Comparison of ENCODE assay signal across 8 cellular contexts in the genomic region with DNA sequence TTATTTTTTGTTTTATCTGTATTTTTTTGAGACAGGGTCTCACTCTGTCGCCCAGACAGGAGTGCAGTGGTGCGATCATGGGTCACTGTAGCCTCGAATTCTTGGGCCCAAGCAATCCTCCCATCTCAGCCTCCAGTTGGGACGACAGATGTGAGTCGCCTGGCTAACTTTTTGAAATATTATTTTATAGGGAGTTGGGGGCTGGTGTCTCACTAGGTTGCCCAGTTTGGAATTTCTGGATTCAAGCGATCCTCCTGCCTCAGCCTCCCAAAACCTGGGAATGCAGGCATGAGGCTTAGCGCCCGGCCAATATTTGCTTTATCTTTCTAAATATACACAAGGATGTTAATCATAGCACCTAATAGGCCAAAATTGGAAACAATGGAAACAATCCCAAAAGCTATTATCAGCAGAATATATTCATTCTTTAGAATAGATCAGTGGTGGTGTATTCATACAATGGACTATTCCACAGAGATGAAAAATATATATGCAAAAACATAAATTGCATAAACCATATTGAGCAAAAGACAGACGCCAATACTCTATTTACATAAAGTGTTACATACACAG. TPM values are rescaled to one million over a fixed set of nuclear protein-coding genes. Genes with fewer than 3 reads are reported as not detected.
A peak's percentile ranks its signal among the peaks of the same experiment; 100 is the strongest.
DNase-seq lines count a peak whose midpoint lies in the region; ATAC-seq, FAIRE-seq and TF ChIP-seq lines count a peak whose summit lies in the region.

No MANE protein-coding gene starts in this region.

- POLR2A ChIA-PET in HepG2 (lab: Yijun Ruan, JAX): interaction anchor here (1.0 kb wide), 1 partner anchor 16 kb away, joined by 3 read pairs; no protein-coding TSS in a partner anchor

- intact Hi-C loops in activated CD4-positive, alpha-beta T cell treated with anti-CD3 and anti-CD28 coated beads, Interleukin-2, amount 10 ng/mL, durations not matched to agents 24 days and 14 days (cut with micrococcal nuclease): loop anchor here (1.0 to 5.0 kb wide), 2 partner anchors 56 to 422 kb away; a partner anchor contains a TSS
- intact Hi-C loops in HepG2 (cut with micrococcal nuclease; ENCODE audit: unreplicated experiment): no loop called here

- in situ Hi-C loops in HepG2 (cut with HindIII; ENCODE audit: extremely low pct_ligation_motif_present, low pct_unique_long_range_greater_than_20kb): no loop called here

- peak overlapping the region; percentile 70 for H3K27ac ChIP-seq in HepG2 (ENCODE audit: extremely low read length, insufficient read depth, low read length)
- H3K27ac ChIP-seq in thoracic aorta: peak overlapping the region; percentile 43 to 85

- TF ChIP-seq EP300 in HepG2 (IDR thresholded peaks at IDR 0.05; ENCODE audit: low read depth in 2 of 2, low read length in 2 of 2): no peak
- no peak for TF ChIP-seq EP300 in HepG2 (CRISPR knock-in tag; IDR thresholded peaks at IDR 0.05; ENCODE audit: borderline replicate concordance)

- CTCF ChIA-PET in HepG2 (lab: Yijun Ruan, JAX; ENCODE audit: low intra/inter-chr PET ratio, low total read pairs): no interaction called here

- BruUV-seq in HepG2 (replicated peaks; lab: Mats Ljungman, UMichigan): TSS peak; percentile 91

- peak overlapping the region; percentile 98 for H3K4me3 ChIP-seq in adipocyte (ENCODE audit: low read length)
- peak overlapping the region; percentile 73 to 81 (median 76) for H3K4me3 ChIP-seq in HepG2 (replicated peaks in 1 of 3; ENCODE audit: insufficient read depth in 1 of 3, low read depth in 2 of 3, low read length in 3 of 3)
- H3K4me3 ChIP-seq in thoracic aorta: peak overlapping the region; percentile 82

- TF ChIP-seq RAD21 in HepG2 (CRISPR knock-in tag; IDR thresholded peaks at IDR 0.05): no peak

- DNase-seq in activated CD4-positive, alpha-beta T cell treated with anti-CD3 and anti-CD28 coated beads, Interleukin-2, amount 10 ng/mL, durations not matched to agents 24 days and 14 days: no peak
- DNase-seq in activated CD4-positive, alpha-beta T cell treated with anti-CD3 and anti-CD28 coated beads for 1 hour: no peak
- DNase-seq in adipocyte (ENCODE audit: low read depth) (no peak), HepG2 (ENCODE audit: low spot score) (no peak), thoracic aorta (ENCODE audit: low spot score) (no peak), HPDE6-E6E7 (ENCODE audit: extremely low spot score) (no peak), Ammon's horn (ENCODE audit: low spot score) (no peak), NCI-H2107 treated with DMSO at 0.1 percent for 48 hours (lab: John Stamatoyannopoulos, UW; ENCODE audit: unreplicated experiment) (no peak)

- H3K4me3 Mint-ChIP-seq in activated CD4-positive, alpha-beta T cell treated with anti-CD3 and anti-CD28 coated beads, Interleukin-2, amount 10 ng/mL, durations not matched to agents 24 days and 14 days: peak overlapping the region; percentile 93

- H3K9me3 Mint-ChIP-seq in activated CD4-positive, alpha-beta T cell treated with anti-CD3 and anti-CD28 coated beads, Interleukin-2, amount 10 ng/mL, durations not matched to agents 24 days and 14 days: no peaks in the 10 kb centered on the region

- peak overlapping the region; percentile 96 for H3K9ac ChIP-seq in adipocyte (ENCODE audit: low read length)
- H3K9ac ChIP-seq in HepG2 (ENCODE audit: insufficient read depth, low read depth, low read length): peak overlapping the region; percentile 89

- H3K9me3 ChIP-seq in adipocyte (ENCODE audit: control insufficient read depth, low read length) (no peaks in the 10 kb centered on the region), HepG2 (ENCODE audit: low read length) (no peaks in the 10 kb centered on the region), thoracic aorta (no peaks in the 10 kb centered on the region)

- TF ChIP-seq CTCF in HepG2 (CRISPR knock-in tag; IDR thresholded peaks at IDR 0.05) (no peak), thoracic aorta (IDR thresholded peaks at IDR 0.05) (no peak)

- no peak for FAIRE-seq in HepG2 (lab: Jason Lieb, UNC)

- WGBS in HepG2 (ENCODE audit: low lambda C conversion rate): 64% methylated on average over 9 of the region's 9 CpGs

- no peaks in the 10 kb centered on the region for H3K27me3 Mint-ChIP-seq in activated CD4-positive, alpha-beta T cell treated with anti-CD3 and anti-CD28 coated beads, Interleukin-2, amount 10 ng/mL, durations not matched to agents 24 days and 14 days

- no peaks in the 10 kb centered on the region for H3K27me3 ChIP-seq in adipocyte (replicated peaks; ENCODE audit: control insufficient read depth, insufficient read depth, low read length)
- no peaks in the 10 kb centered on the region for H3K27me3 ChIP-seq in HepG2 (ENCODE audit: control insufficient read depth in 1 of 2, insufficient read depth in 2 of 2, low read length in 2 of 2)
- H3K27me3 ChIP-seq in thoracic aorta (replicated peaks; ENCODE audit: insufficient read depth): no peaks in the 10 kb centered on the region

- H3K36me3 Mint-ChIP-seq in activated CD4-positive, alpha-beta T cell treated with anti-CD3 and anti-CD28 coated beads, Interleukin-2, amount 10 ng/mL, durations not matched to agents 24 days and 14 days (ENCODE audit: low read depth): peaks cover 12% of the 10 kb centered on the region

- peak overlapping the region; percentile 92 for H3K27ac Mint-ChIP-seq in activated CD4-positive, alpha-beta T cell treated with anti-CD3 and anti-CD28 coated beads, Interleukin-2, amount 10 ng/mL, durations not matched to agents 24 days and 14 days

- peaks cover 11% of the 10 kb centered on the region for H3K4me1 ChIP-seq in adipocyte (ENCODE audit: control insufficient read depth, insufficient read depth, low read length)
- peaks cover 6% of the 10 kb centered on the region; the same call in 1 of the 2 replicates for H3K4me1 ChIP-seq in HepG2 (ENCODE audit: insufficient read depth, low read length)
- peaks cover 4 to 8% of the 10 kb centered on the region in 2 donors for H3K4me1 ChIP-seq in thoracic aorta (ENCODE audit: control insufficient read depth in 1 of 2, low read depth in 2 of 2)

- ATAC-seq in HepG2 (no peak), thoracic aorta (ENCODE audit: insufficient number of reproducible peaks, low FRiP score, low read depth) (no peak)

- peak overlapping the region; percentile 83 for H3K4me2 ChIP-seq in HepG2 (ENCODE audit: low read depth, low read length)

- H4K20me1 ChIP-seq in HepG2 (ENCODE audit: insufficient read depth, low read length): no peaks in the 10 kb centered on the region

- H2AFZ ChIP-seq in HepG2 (ENCODE audit: low read length): no peak overlapping the region

- no peak for TF ChIP-seq POLR2A in HepG2 (IDR thresholded peaks at IDR 0.05; ENCODE audit: insufficient read depth in 1 of 2, low read depth in 2 of 2, low read length in 2 of 2)

- no peaks in the 10 kb centered on the region for H3K79me2 ChIP-seq in HepG2 (ENCODE audit: insufficient read depth, low read length)

- peaks cover 9% of the 10 kb centered on the region for H3K4me1 Mint-ChIP-seq in activated CD4-positive, alpha-beta T cell treated with anti-CD3 and anti-CD28 coated beads, Interleukin-2, amount 10 ng/mL, durations not matched to agents 24 days and 14 days

- H3K36me3 ChIP-seq in adipocyte (ENCODE audit: control insufficient read depth, insufficient read depth, low read length, severe bottlenecking) (peaks cover 9% of the 10 kb centered on the region), HepG2 (replicated peaks in 1 of 2; ENCODE audit: control insufficient read depth in 1 of 2, insufficient read depth in 2 of 2, low read length in 2 of 2) (no peaks in the 10 kb centered on the region; a peak in 1 of 5 replicates), thoracic aorta (no peaks in the 10 kb centered on the region)

RNA-seq across cellular contexts. Expression of a gene that starts 55.9 kb away (rescaled TPM):
- 193 and 201 TPM in 2 replicates for total RNA-seq in activated CD4-positive, alpha-beta T cell treated with anti-CD3 and anti-CD28 coated beads, Interleukin-2, amount 10 ng/mL, durations not matched to agents 24 days and 14 days
- total RNA-seq in HepG2 (2016; rRNA removed; fragmentation: Illumina TruSeq; extraction: Trizol): 133 and 153 TPM in 2 replicates
- 76.4 and 78.3 TPM in 2 replicates for total RNA-seq in HepG2 (2016; cell fraction: cytosol; rRNA removed; fragmentation: Illumina TruSeq; extraction: Trizol; ENCODE audit: low read depth)
- total RNA-seq in HepG2 (2016; cell fraction: insoluble cytoplasmic fraction; rRNA removed; fragmentation: Illumina TruSeq; extraction: Trizol): 131 and 149 TPM in 2 replicates
- 125 and 128 TPM in 2 replicates for total RNA-seq in HepG2 (2016; cell fraction: membrane; rRNA removed; fragmentation: Illumina TruSeq; extraction: Trizol)
- 85.3 and 87.5 TPM in 2 replicates for total RNA-seq in HepG2 (2016; cell fraction: nucleus; rRNA removed; fragmentation: Illumina TruSeq; extraction: Trizol)
- polyA plus RNA-seq in HepG2 (2011; rRNA removed): 123 and 129 TPM in 2 replicates
- 110 and 124 TPM in 2 replicates for polyA plus RNA-seq in HepG2 (2011; cell fraction: cytosol; rRNA removed)
- 81.2 and 89.4 TPM in 2 replicates for polyA plus RNA-seq in HepG2 (2011; cell fraction: nucleus; rRNA removed)
- 102 and 105 TPM in 2 replicates for polyA plus RNA-seq in HepG2 (2012)
- polyA plus RNA-seq in HepG2 (2016; cell fraction: cytosol; fragmentation: Illumina TruSeq; extraction: Trizol; ENCODE audit: low read depth): 74.8 and 88.6 TPM in 2 replicates
- polyA plus RNA-seq in HepG2 (2016; cell fraction: insoluble cytoplasmic fraction; fragmentation: Illumina TruSeq; extraction: Trizol; ENCODE audit: low read depth): 170 TPM in 2 replicates
- polyA plus RNA-seq in HepG2 (2016; cell fraction: membrane; fragmentation: Illumina TruSeq; extraction: Trizol; ENCODE audit: low read depth): 103 and 106 TPM in 2 replicates
- 170 and 180 TPM in 2 replicates for polyA plus RNA-seq in HepG2 (2016; cell fraction: nucleus; fragmentation: Illumina TruSeq; extraction: Trizol; ENCODE audit: insufficient read depth, low read depth)
- 121 and 292 TPM in 2 replicates for polyA minus RNA-seq in HepG2 (2011; rRNA and poly(A)+ RNA removed; ENCODE audit: low replicate concordance)
- 66.4 and 67.5 TPM in 2 replicates for polyA minus RNA-seq in HepG2 (2011; cell fraction: cytosol; rRNA and poly(A)+ RNA removed)
- polyA minus RNA-seq in HepG2 (2011; cell fraction: nucleus; rRNA and poly(A)+ RNA removed): 105 and 137 TPM in 2 replicates
- total RNA-seq in thoracic aorta: 100 to 1,000 TPM in 1 of 2 donors, 10 to 100 TPM in 1; 56.5 to 113 TPM

RNA-seq across cellular contexts. Expression of a gene that starts 56.2 kb away (rescaled TPM):
- 64.3 and 65.1 TPM in 2 replicates for total RNA-seq in activated CD4-positive, alpha-beta T cell treated with anti-CD3 and anti-CD28 coated beads, Interleukin-2, amount 10 ng/mL, durations not matched to agents 24 days and 14 days
- total RNA-seq in HepG2 (2016; rRNA removed; fragmentation: Illumina TruSeq; extraction: Trizol) (28.5 and 33.9 TPM in 2 replicates), thoracic aorta (100 to 1,000 TPM; 156 to 197 TPM)
- total RNA-seq in HepG2 (2016; cell fraction: cytosol; rRNA removed; fragmentation: Illumina TruSeq; extraction: Trizol; ENCODE audit: low read depth): 158 and 165 TPM in 2 replicates
- total RNA-seq in HepG2 (2016; cell fraction: insoluble cytoplasmic fraction; rRNA removed; fragmentation: Illumina TruSeq; extraction: Trizol): 27.8 and 28.0 TPM in 2 replicates
- total RNA-seq in HepG2 (2016; cell fraction: membrane; rRNA removed; fragmentation: Illumina TruSeq; extraction: Trizol): 38.7 and 52.1 TPM in 2 replicates
- total RNA-seq in HepG2 (2016; cell fraction: nucleus; rRNA removed; fragmentation: Illumina TruSeq; extraction: Trizol): 24.4 and 25.8 TPM in 2 replicates
- polyA plus RNA-seq in HepG2 (2011; rRNA removed): 58.3 and 69.4 TPM in 2 replicates
- polyA plus RNA-seq in HepG2 (2011; cell fraction: cytosol; rRNA removed): 44.0 and 71.4 TPM in 2 replicates
- 54.4 and 59.2 TPM in 2 replicates for polyA plus RNA-seq in HepG2 (2011; cell fraction: nucleus; rRNA removed)
- 28.7 and 30.1 TPM in 2 replicates for polyA plus RNA-seq in HepG2 (2012)
- polyA plus RNA-seq in HepG2 (2016; cell fraction: cytosol; fragmentation: Illumina TruSeq; extraction: Trizol; ENCODE audit: low read depth): 6.7 and 6.8 TPM in 2 replicates
- 43.4 and 51.4 TPM in 2 replicates for polyA plus RNA-seq in HepG2 (2016; cell fraction: insoluble cytoplasmic fraction; fragmentation: Illumina TruSeq; extraction: Trizol; ENCODE audit: low read depth)
- polyA plus RNA-seq in HepG2 (2016; cell fraction: membrane; fragmentation: Illumina TruSeq; extraction: Trizol; ENCODE audit: low read depth): 18.2 and 18.4 TPM in 2 replicates
- 64.0 and 67.4 TPM in 2 replicates for polyA plus RNA-seq in HepG2 (2016; cell fraction: nucleus; fragmentation: Illumina TruSeq; extraction: Trizol; ENCODE audit: insufficient read depth, low read depth)
- polyA minus RNA-seq in HepG2 (2011; rRNA and poly(A)+ RNA removed; ENCODE audit: low replicate concordance): 40.5 and 74.2 TPM in 2 replicates
- polyA minus RNA-seq in HepG2 (2011; cell fraction: cytosol; rRNA and poly(A)+ RNA removed): 25.3 and 29.9 TPM in 2 replicates
- polyA minus RNA-seq in HepG2 (2011; cell fraction: nucleus; rRNA and poly(A)+ RNA removed): 33.9 and 68.1 TPM in 2 replicates
